ENCODE assay signal across 24 cellular contexts in the genomic region with DNA sequence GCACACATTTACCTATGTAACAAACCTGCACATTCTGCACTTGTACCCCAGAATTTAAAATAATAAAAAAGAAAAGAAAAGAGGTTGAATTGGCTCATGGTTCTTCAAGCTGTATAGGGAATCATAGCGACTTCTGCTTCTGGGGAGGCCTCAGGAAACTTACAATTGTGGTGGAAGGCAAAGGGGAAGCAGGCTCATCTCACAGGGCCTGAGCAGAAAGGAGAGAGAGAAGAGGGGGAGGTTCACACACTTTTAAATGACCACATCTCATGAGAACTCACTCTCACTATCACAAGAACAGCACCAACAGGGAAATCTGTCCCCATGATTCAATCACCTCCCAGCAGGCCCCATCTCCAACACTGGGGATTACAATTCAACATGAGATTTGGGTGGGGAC.
DNase-seq lines count a peak whose midpoint lies in the region; ATAC-seq, FAIRE-seq and TF ChIP-seq lines count a peak whose summit lies in the region.
"Had no signal": no experiment of that assay in that cellular context is flagged by ENCODE, and none has a peak within 500 bp of the region (broad histone marks: within the 10 kb centered on the region; RNA-seq: fewer than 3 reads in every experiment).

No MANE protein-coding gene starts in this region.

- no peak overlapping the region for H3K23ac ChIP-seq in IMR-90 (ENCODE audit: low read depth, low read length)
- no peak overlapping the region for H3K23ac ChIP-seq in mesenchymal stem cell (ENCODE audit: low read length in 2 of 2)

- no peak overlapping the region for H2AK9ac ChIP-seq in IMR-90 (replicated peaks; ENCODE audit: low read depth, low read length, poor library complexity)

- H2BK120ac ChIP-seq in IMR-90 (ENCODE audit: low read depth, low read length) (peak overlapping the region; percentile 25; the same call in 1 of the 2 replicates), mesenchymal stem cell (ENCODE audit: low read depth, low read length) (no peak overlapping the region)

- no CpG with 5 or more reads among the region's 1 CpG for WGBS in IMR-90 (ENCODE audit: extremely low coverage in 2 of 2, insufficient read length in 1 of 2), 2 experiments
- 100% methylated on average over 1 of the region's 1 CpG for WGBS in mesenchymal stem cell

- no peak for TF ChIP-seq RAD21 in IMR-90 (IDR thresholded peaks at IDR 0.05; ENCODE audit: low read length)

- BruUV-seq in IMR-90 (replicated peaks; lab: Mats Ljungman, UMichigan): no TSS peak

- DNase-seq in IMR-90 (no peak), Kasumi-1 (lab: John Stamatoyannopoulos, UW) (peak; percentile 55 to 60), SKM-1 treated with dmso at 0.1 percent for 144 hours (lab: John Stamatoyannopoulos, UW; ENCODE audit: unreplicated experiment) (peak; percentile 61), mesenchymal stem cell (no peak), SHP77 treated with DMSO at 0.1 percent for 48 hours (lab: John Stamatoyannopoulos, UW) (no peak), frontal cortex (ENCODE audit: low spot score in 2 of 2) (no peak)
- DNase-seq in effector memory CD4-positive, alpha-beta T cell: no peak
- DNase-seq: C1 segment of cervical spinal cord; CD4-positive, alpha-beta memory T cell; COR-L47; HCEC 1CT; NCI-H2029; NCI-H446; NCI-H526; NCI-H82; NK-92 treated with Interleukin-12 subunit alpha and Interleukin-12 subunit beta, amount 100 ng/mL, for 24 hours; SHP77; T-helper 17 cell had no signal

- H3K18ac ChIP-seq in IMR-90 (ENCODE audit: low read depth, low read length) (no peak overlapping the region), mesenchymal stem cell (ENCODE audit: low read depth in 1 of 2, low read length in 2 of 2) (peak overlapping the region in 1 of 2 experiments; percentile 30)

- H3K36me3 ChIP-seq in IMR-90 (ENCODE audit: control insufficient read depth, insufficient read depth, low read length) (no peaks in the 10 kb centered on the region), mesenchymal stem cell (ENCODE audit: control insufficient read depth in 1 of 2, insufficient read depth in 2 of 2, low read depth in 1 of 2, low read length in 2 of 2) (no peaks in the 10 kb centered on the region)
- no peaks in the 10 kb centered on the region for H3K36me3 ChIP-seq in effector memory CD4-positive, alpha-beta T cell (ENCODE audit: control insufficient read depth, insufficient read depth, low read length)

- H2BK15ac ChIP-seq in IMR-90 (ENCODE audit: low read depth, low read length) (peak overlapping the region; percentile 63; the same call in 2 of the 3 replicates), mesenchymal stem cell (ENCODE audit: low read depth, poor library complexity, severe bottlenecking) (no peak overlapping the region)

- TF ChIP-seq CTCF in IMR-90 (conservative IDR thresholded peaks at IDR 0.05; ENCODE audit: low read depth, low read length): no peak

- H3K27me3 ChIP-seq in IMR-90 (ENCODE audit: control insufficient read depth, insufficient read depth, low read length) (no peaks in the 10 kb centered on the region), mesenchymal stem cell (ENCODE audit: control insufficient read depth in 1 of 2, insufficient read depth in 1 of 2, low read length in 2 of 2) (no peaks in the 10 kb centered on the region)
- no peaks in the 10 kb centered on the region for H3K27me3 ChIP-seq in effector memory CD4-positive, alpha-beta T cell (replicated peaks; ENCODE audit: control insufficient read depth, insufficient read depth, low read length, poor library complexity, severe bottlenecking)

- H2AK5ac ChIP-seq in IMR-90 (ENCODE audit: low read depth, low read length): peak overlapping the region; percentile 70; the same call in 1 of the 2 replicates
- H2AK5ac ChIP-seq in mesenchymal stem cell (ENCODE audit: low read length, severe bottlenecking): peak overlapping the region; percentile 96

- H4K91ac ChIP-seq in IMR-90 (ENCODE audit: insufficient read depth, low read depth, low read length) (peak overlapping the region; percentile 81; the same call in 1 of the 2 replicates), mesenchymal stem cell (ENCODE audit: low read length) (peak overlapping the region; percentile 18)

- peak overlapping the region in 1 of 2 experiments; percentile 31 for H2BK12ac ChIP-seq in mesenchymal stem cell (ENCODE audit: low read length in 2 of 2)

- no peaks in the 10 kb centered on the region for H4K20me1 ChIP-seq in IMR-90 (ENCODE audit: insufficient read depth, low read length)

- dilution Hi-C loops in IMR-90 (cut with HindIII; ENCODE audit: low sequenced_read_pairs, unreplicated experiment): no loop called here

- H3K9me3 ChIP-seq in IMR-90 (ENCODE audit: control insufficient read depth, insufficient read depth, low read length): no peaks in the 10 kb centered on the region
- H3K9me3 ChIP-seq in mesenchymal stem cell (ENCODE audit: control insufficient read depth, low read length): peaks cover 3% of the 10 kb centered on the region
- H3K9me3 ChIP-seq in effector memory CD4-positive, alpha-beta T cell (ENCODE audit: control insufficient read depth, low read length): no peaks in the 10 kb centered on the region

- H3K4me2 ChIP-seq in IMR-90 (ENCODE audit: low read depth, low read length) (no peak overlapping the region), mesenchymal stem cell (ENCODE audit: low read length, poor library complexity, severe bottlenecking) (no peak overlapping the region)

- CTCF ChIA-PET in IMR-90 (lab: Yijun Ruan, JAX): no interaction called here

- H2BK5ac ChIP-seq in IMR-90 (ENCODE audit: low read depth, low read length, poor library complexity, severe bottlenecking) (no peak overlapping the region), mesenchymal stem cell (ENCODE audit: low read depth, low read length, poor library complexity, severe bottlenecking) (no peak overlapping the region)

- no peak overlapping the region for H4K8ac ChIP-seq in IMR-90 (ENCODE audit: low read depth in 2 of 2, low read length in 2 of 2)
- H4K8ac ChIP-seq in mesenchymal stem cell (ENCODE audit: low read length): no peak overlapping the region

- H4K5ac ChIP-seq in IMR-90 (ENCODE audit: low read depth, low read length): no peak overlapping the region

- in situ Hi-C loops in IMR-90 (cut with MboI; ENCODE audit: low sequenced_read_pairs): no loop called here

- no peak overlapping the region for H3K4me3 ChIP-seq in IMR-90 (ENCODE audit: insufficient read depth, low read depth, low read length)
- H3K4me3 ChIP-seq in mesenchymal stem cell (ENCODE audit: insufficient read depth in 1 of 2, low read depth in 1 of 2, low read length in 2 of 2): no peak overlapping the region
- no peak overlapping the region for H3K4me3 ChIP-seq in effector memory CD4-positive, alpha-beta T cell (ENCODE audit: insufficient read depth, low read depth, low read length, poor library complexity, severe bottlenecking)
- H3K4me3 ChIP-seq: K562 had no signal

- no peak for TF ChIP-seq POLR2A in IMR-90 (IDR thresholded peaks at IDR 0.05; ENCODE audit: low read depth, low read length)

- POLR2A ChIA-PET in IMR-90 (lab: Charles Lee; ENCODE audit: unreplicated experiment): no interaction called here

- H3K4ac ChIP-seq in IMR-90 (ENCODE audit: low read depth, low read length): peak overlapping the region; percentile 74; the same call in 1 of the 2 replicates
- H3K4ac ChIP-seq in mesenchymal stem cell (ENCODE audit: low read depth in 1 of 2, low read length in 2 of 2): no peak overlapping the region

- peaks cover 2% of the 10 kb centered on the region for H3K9me1 ChIP-seq in IMR-90 (ENCODE audit: insufficient read depth, low read length)

- no peak overlapping the region for H3K14ac ChIP-seq in IMR-90 (replicated peaks; ENCODE audit: low read depth, low read length)
- no peak overlapping the region for H3K14ac ChIP-seq in mesenchymal stem cell (ENCODE audit: low read length in 2 of 2)

- H3K9ac ChIP-seq in IMR-90 (ENCODE audit: low read depth, low read length) (no peak overlapping the region), mesenchymal stem cell (ENCODE audit: low read length) (no peak overlapping the region)

- no peak for FAIRE-seq in frontal cortex (lab: Jason Lieb, UNC)
- FAIRE-seq: G401.6, GM12891, H1, HepG2, K562 had no signal

- H3K4me1 ChIP-seq in IMR-90 (ENCODE audit: control insufficient read depth, insufficient read depth, low read length) (peaks cover 5% of the 10 kb centered on the region), mesenchymal stem cell (ENCODE audit: control insufficient read depth, insufficient read depth, low read depth, low read length) (peaks cover 7% of the 10 kb centered on the region)
- no peaks in the 10 kb centered on the region for H3K4me1 ChIP-seq in effector memory CD4-positive, alpha-beta T cell (ENCODE audit: control insufficient read depth, insufficient read depth, low read length, poor library complexity, severe bottlenecking)

- H3K79me1 ChIP-seq in IMR-90 (ENCODE audit: low read depth in 1 of 2, low read length in 2 of 2): no peaks in the 10 kb centered on the region
- H3K79me1 ChIP-seq in mesenchymal stem cell (replicated peaks; ENCODE audit: low read length, poor library complexity, severe bottlenecking): no peaks in the 10 kb centered on the region

- ATAC-seq in IMR-90 (ENCODE audit: low read depth): no peak
- ATAC-seq: K562, Panc1, T-helper 17 cell had no signal

- intact Hi-C loops in IMR-90 (cut with micrococcal nuclease): no loop called here

- no peak overlapping the region for H3K27ac ChIP-seq in IMR-90 (ENCODE audit: insufficient read depth, low read length)
- H3K27ac ChIP-seq in mesenchymal stem cell (ENCODE audit: low read length, poor library complexity, severe bottlenecking): no peak overlapping the region
- no peak overlapping the region for H3K27ac ChIP-seq in effector memory CD4-positive, alpha-beta T cell (ENCODE audit: insufficient read depth, low read length, poor library complexity, severe bottlenecking)

- peak overlapping the region; percentile 80 for H2BK20ac ChIP-seq in IMR-90 (ENCODE audit: low read depth, low read length)

- H2AFZ ChIP-seq in IMR-90 (replicated peaks; ENCODE audit: low read length, poor library complexity) (no peak overlapping the region), mesenchymal stem cell (ENCODE audit: low read depth, low read length) (no peak overlapping the region)

- H3K56ac ChIP-seq in IMR-90 (ENCODE audit: extremely low read depth, insufficient read depth, low read length): no peak overlapping the region

TF ChIP-seq in IMR-90, 13 proteins besides CTCF, POLR2A, EP300 and RAD21 (continues in another document):
- no peak for TF ChIP-seq CEBPB (IDR thresholded peaks at IDR 0.05; ENCODE audit: low read depth, low read length)
- no peak for TF ChIP-seq MAZ (IDR thresholded peaks at IDR 0.05; ENCODE audit: borderline replicate concordance, low read depth, low read length)
- no peak for TF ChIP-seq RFX5 (IDR thresholded peaks at IDR 0.05; ENCODE audit: low read depth, low read length)
- no peak for TF ChIP-seq CHD1 (IDR thresholded peaks at IDR 0.05; ENCODE audit: low read depth, low read length)
- TF ChIP-seq RCOR1 (IDR thresholded peaks at IDR 0.05; ENCODE audit: insufficient replicate concordance, low read length): no peak
- TF ChIP-seq BHLHE40 (IDR thresholded peaks at IDR 0.05; ENCODE audit: low read depth, low read length): no peak
- TF ChIP-seq MXI1 (IDR thresholded peaks at IDR 0.05; ENCODE audit: borderline replicate concordance, low read depth, low read length): no peak

Comparison
In these comparisons a context has a peak if more than half of its experiments do, and no peak if none do; other contexts are left out.
1. DNase-seq: peak in Kasumi-1 (2 of 2) and SKM-1 treated with dmso at 0.1 percent for 144 hours (single experiment); none in IMR-90 (single experiment), mesenchymal stem cell (single experiment), SHP77 treated with DMSO at 0.1 percent for 48 hours (single experiment), frontal cortex (0 of 2) and effector memory CD4-positive, alpha-beta T cell (0 of 3).